ENCODE assay signal across 1 cellular context in the genomic region with DNA sequence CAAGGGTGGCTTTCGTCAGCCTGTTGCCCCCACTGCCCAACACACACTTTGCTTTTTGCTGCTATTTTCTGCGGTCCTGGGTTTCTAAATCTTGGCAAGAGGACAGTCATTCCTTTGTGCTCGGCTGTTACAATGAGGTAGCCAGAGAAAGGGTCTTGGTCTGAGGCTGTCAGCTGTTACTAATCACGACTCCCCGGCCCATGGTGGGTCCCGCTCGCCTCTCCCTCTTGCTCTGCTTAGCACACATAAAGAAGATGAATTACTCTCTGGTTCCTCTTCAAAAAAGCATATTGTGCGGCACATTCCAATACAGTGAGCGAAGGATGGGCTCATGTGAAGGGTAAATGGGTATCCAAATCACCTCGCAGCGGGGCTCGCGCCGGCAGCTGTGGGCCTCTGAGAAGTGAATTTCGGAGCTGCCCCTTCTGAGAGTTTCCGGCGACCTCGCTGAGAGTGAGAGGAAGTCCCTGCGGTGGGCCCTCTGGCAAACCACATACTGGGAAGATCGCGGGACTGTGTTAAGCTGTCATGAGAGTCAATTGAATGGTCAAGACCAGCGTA.
TF ChIP-seq lines count a peak whose summit lies in the region.

No MANE protein-coding gene starts in this region.

TF ChIP-seq in GM23338, 12 proteins besides CTCF, POLR2A, EP300 and RAD21 (continued from another document):
- TF ChIP-seq, protein P1, sequence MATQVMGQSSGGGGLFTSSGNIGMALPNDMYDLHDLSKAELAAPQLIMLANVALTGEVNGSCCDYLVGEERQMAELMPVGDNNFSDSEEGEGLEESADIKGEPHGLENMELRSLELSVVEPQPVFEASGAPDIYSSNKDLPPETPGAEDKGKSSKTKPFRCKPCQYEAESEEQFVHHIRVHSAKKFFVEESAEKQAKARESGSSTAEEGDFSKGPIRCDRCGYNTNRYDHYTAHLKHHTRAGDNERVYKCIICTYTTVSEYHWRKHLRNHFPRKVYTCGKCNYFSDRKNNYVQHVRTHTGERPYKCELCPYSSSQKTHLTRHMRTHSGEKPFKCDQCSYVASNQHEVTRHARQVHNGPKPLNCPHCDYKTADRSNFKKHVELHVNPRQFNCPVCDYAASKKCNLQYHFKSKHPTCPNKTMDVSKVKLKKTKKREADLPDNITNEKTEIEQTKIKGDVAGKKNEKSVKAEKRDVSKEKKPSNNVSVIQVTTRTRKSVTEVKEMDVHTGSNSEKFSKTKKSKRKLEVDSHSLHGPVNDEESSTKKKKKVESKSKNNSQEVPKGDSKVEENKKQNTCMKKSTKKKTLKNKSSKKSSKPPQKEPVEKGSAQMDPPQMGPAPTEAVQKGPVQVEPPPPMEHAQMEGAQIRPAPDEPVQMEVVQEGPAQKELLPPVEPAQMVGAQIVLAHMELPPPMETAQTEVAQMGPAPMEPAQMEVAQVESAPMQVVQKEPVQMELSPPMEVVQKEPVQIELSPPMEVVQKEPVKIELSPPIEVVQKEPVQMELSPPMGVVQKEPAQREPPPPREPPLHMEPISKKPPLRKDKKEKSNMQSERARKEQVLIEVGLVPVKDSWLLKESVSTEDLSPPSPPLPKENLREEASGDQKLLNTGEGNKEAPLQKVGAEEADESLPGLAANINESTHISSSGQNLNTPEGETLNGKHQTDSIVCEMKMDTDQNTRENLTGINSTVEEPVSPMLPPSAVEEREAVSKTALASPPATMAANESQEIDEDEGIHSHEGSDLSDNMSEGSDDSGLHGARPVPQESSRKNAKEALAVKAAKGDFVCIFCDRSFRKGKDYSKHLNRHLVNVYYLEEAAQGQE (IDR thresholded peaks at IDR 0.05; ENCODE audit: unreplicated experiment) = no peak
- TF ChIP-seq ZNF114 (CRISPR knock-in tag; IDR thresholded peaks at IDR 0.05) = no peak
- no peak for TF ChIP-seq STAT1 (IDR thresholded peaks at IDR 0.05; ENCODE audit: unreplicated experiment)
- no peak for TF ChIP-seq CREB1 (CRISPR knock-in tag; IDR thresholded peaks at IDR 0.05; ENCODE audit: low read depth)
- TF ChIP-seq, protein P2, sequence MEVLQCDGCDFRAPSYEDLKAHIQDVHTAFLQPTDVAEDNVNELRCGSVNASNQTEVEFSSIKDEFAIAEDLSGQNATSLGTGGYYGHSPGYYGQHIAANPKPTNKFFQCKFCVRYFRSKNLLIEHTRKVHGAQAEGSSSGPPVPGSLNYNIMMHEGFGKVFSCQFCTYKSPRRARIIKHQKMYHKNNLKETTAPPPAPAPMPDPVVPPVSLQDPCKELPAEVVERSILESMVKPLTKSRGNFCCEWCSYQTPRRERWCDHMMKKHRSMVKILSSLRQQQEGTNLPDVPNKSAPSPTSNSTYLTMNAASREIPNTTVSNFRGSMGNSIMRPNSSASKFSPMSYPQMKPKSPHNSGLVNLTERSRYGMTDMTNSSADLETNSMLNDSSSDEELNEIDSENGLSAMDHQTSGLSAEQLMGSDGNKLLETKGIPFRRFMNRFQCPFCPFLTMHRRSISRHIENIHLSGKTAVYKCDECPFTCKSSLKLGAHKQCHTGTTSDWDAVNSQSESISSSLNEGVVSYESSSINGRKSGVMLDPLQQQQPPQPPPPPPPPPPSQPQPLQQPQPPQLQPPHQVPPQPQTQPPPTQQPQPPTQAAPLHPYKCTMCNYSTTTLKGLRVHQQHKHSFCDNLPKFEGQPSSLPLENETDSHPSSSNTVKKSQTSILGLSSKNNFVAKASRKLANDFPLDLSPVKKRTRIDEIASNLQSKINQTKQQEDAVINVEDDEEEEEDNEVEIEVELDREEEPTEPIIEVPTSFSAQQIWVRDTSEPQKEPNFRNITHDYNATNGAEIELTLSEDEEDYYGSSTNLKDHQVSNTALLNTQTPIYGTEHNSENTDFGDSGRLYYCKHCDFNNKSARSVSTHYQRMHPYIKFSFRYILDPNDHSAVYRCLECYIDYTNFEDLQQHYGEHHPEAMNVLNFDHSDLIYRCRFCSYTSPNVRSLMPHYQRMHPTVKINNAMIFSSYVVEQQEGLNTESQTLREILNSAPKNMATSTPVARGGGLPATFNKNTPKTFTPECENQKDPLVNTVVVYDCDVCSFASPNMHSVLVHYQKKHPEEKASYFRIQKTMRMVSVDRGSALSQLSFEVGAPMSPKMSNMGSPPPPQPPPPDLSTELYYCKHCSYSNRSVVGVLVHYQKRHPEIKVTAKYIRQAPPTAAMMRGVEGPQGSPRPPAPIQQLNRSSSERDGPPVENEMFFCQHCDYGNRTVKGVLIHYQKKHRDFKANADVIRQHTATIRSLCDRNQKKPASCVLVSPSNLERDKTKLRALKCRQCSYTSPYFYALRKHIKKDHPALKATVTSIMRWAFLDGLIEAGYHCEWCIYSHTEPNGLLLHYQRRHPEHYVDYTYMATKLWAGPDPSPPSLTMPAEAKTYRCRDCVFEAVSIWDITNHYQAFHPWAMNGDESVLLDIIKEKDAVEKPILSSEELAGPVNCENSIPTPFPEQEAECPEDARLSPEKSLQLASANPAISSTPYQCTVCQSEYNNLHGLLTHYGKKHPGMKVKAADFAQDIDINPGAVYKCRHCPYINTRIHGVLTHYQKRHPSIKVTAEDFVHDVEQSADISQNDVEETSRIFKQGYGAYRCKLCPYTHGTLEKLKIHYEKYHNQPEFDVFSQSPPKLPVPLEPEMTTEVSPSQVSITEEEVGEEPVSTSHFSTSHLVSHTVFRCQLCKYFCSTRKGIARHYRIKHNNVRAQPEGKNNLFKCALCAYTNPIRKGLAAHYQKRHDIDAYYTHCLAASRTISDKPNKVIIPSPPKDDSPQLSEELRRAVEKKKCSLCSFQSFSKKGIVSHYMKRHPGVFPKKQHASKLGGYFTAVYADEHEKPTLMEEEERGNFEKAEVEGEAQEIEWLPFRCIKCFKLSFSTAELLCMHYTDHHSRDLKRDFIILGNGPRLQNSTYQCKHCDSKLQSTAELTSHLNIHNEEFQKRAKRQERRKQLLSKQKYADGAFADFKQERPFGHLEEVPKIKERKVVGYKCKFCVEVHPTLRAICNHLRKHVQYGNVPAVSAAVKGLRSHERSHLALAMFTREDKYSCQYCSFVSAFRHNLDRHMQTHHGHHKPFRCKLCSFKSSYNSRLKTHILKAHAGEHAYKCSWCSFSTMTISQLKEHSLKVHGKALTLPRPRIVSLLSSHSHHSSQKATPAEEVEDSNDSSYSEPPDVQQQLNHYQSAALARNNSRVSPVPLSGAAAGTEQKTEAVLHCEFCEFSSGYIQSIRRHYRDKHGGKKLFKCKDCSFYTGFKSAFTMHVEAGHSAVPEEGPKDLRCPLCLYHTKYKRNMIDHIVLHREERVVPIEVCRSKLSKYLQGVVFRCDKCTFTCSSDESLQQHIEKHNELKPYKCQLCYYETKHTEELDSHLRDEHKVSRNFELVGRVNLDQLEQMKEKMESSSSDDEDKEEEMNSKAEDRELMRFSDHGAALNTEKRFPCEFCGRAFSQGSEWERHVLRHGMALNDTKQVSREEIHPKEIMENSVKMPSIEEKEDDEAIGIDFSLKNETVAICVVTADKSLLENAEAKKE (CRISPR knock-in tag; IDR thresholded peaks at IDR 0.05) = no peak
- no peak for TF ChIP-seq EZH2phosphoT487 (IDR thresholded peaks at IDR 0.05; ENCODE audit: unreplicated experiment)
- TF ChIP-seq ZNF331 (CRISPR knock-in tag; IDR thresholded peaks at IDR 0.05; ENCODE audit: low read depth) = no peak
- TF ChIP-seq, protein P3, sequence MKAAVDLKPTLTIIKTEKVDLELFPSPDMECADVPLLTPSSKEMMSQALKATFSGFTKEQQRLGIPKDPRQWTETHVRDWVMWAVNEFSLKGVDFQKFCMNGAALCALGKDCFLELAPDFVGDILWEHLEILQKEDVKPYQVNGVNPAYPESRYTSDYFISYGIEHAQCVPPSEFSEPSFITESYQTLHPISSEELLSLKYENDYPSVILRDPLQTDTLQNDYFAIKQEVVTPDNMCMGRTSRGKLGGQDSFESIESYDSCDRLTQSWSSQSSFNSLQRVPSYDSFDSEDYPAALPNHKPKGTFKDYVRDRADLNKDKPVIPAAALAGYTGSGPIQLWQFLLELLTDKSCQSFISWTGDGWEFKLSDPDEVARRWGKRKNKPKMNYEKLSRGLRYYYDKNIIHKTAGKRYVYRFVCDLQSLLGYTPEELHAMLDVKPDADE (IDR thresholded peaks at IDR 0.05) = no peak
